ENCODE assay signal across 8 cellular contexts in genomic region chr3:123757281-123757940, GRCh38.
A peak's percentile ranks its signal among the peaks of the same experiment; 100 is the strongest.
DNase-seq lines count a peak whose midpoint lies in the region; ATAC-seq and TF ChIP-seq lines count a peak whose summit lies in the region.

No MANE protein-coding gene starts in this region.

- no peaks in the 10 kb centered on the region for H3K36me3 Mint-ChIP-seq in stimulated activated memory B cell treated with anti-CD40 and anti-IgM and Interleukin-4, amounts not matched to agents 10 μg/mL and 1 μg/mL and 100 μg/mL, for 72 hours
- no peaks in the 10 kb centered on the region for H3K36me3 Mint-ChIP-seq in activated CD8-positive, alpha-beta memory T cell treated with anti-CD3 and anti-CD28 coated beads, Interleukin-2, amount 10 ng/mL, durations not matched to agents 7 days and 5 days

- H3K27ac Mint-ChIP-seq in stimulated activated memory B cell treated with anti-CD40 and anti-IgM and Interleukin-4, amounts not matched to agents 10 μg/mL and 1 μg/mL and 100 μg/mL, for 72 hours = peak overlapping the region; percentile 7
- no peak overlapping the region for H3K27ac Mint-ChIP-seq in activated CD8-positive, alpha-beta memory T cell treated with anti-CD3 and anti-CD28 coated beads, Interleukin-2, amount 10 ng/mL, durations not matched to agents 7 days and 5 days

- H3K9me3 ChIP-seq in heart right ventricle = no peaks in the 10 kb centered on the region

- ATAC-seq in HG02759 (IDR thresholded peaks at IDR 0.05; ENCODE audit: unreplicated experiment) (peak; percentile 41), heart right ventricle (peak in 7 of 8 donors; percentile 55 to 82 (median 72)), GM18520 (IDR thresholded peaks at IDR 0.05; ENCODE audit: unreplicated experiment) (no peak), GM21717 (IDR thresholded peaks at IDR 0.05; ENCODE audit: unreplicated experiment) (no peak)
- ATAC-seq in stimulated activated memory B cell treated with anti-CD40 and anti-IgM and Interleukin-4, amounts not matched to agents 10 μg/mL and 1 μg/mL and 100 μg/mL, for 72 hours = no peak
- ATAC-seq in activated CD8-positive, alpha-beta memory T cell treated with anti-CD3 and anti-CD28 coated beads, Interleukin-2, amount 10 ng/mL, durations not matched to agents 7 days and 5 days = no peak

- peaks cover 19% of the 10 kb centered on the region for H3K4me1 Mint-ChIP-seq in stimulated activated memory B cell treated with anti-CD40 and anti-IgM and Interleukin-4, amounts not matched to agents 10 μg/mL and 1 μg/mL and 100 μg/mL, for 72 hours
- H3K4me1 Mint-ChIP-seq in activated CD8-positive, alpha-beta memory T cell treated with anti-CD3 and anti-CD28 coated beads, Interleukin-2, amount 10 ng/mL, durations not matched to agents 7 days and 5 days = peaks cover 9% of the 10 kb centered on the region

- WGBS in heart right ventricle, 2 donors = 65 to 79% methylated on average over 5 of the region's 5 CpGs

- H3K4me3 ChIP-seq in heart right ventricle = no peak overlapping the region

- H3K27me3 ChIP-seq in heart right ventricle = no peaks in the 10 kb centered on the region

- no peaks in the 10 kb centered on the region for H3K9me3 Mint-ChIP-seq in stimulated activated memory B cell treated with anti-CD40 and anti-IgM and Interleukin-4, amounts not matched to agents 10 μg/mL and 1 μg/mL and 100 μg/mL, for 72 hours
- no peaks in the 10 kb centered on the region for H3K9me3 Mint-ChIP-seq in activated CD8-positive, alpha-beta memory T cell treated with anti-CD3 and anti-CD28 coated beads, Interleukin-2, amount 10 ng/mL, durations not matched to agents 7 days and 5 days (ENCODE audit: low read depth)

- H3K4me1 ChIP-seq in heart right ventricle = peaks cover 0 to 27% (median 9%) of the 10 kb centered on the region in 9 donors

- peak overlapping the region in 1 of 10 donors; percentile 47 for H3K27ac ChIP-seq in heart right ventricle

- H3K27me3 Mint-ChIP-seq in stimulated activated memory B cell treated with anti-CD40 and anti-IgM and Interleukin-4, amounts not matched to agents 10 μg/mL and 1 μg/mL and 100 μg/mL, for 72 hours = peaks cover 31% of the 10 kb centered on the region
- H3K27me3 Mint-ChIP-seq in activated CD8-positive, alpha-beta memory T cell treated with anti-CD3 and anti-CD28 coated beads, Interleukin-2, amount 10 ng/mL, durations not matched to agents 7 days and 5 days = peaks cover 27% of the 10 kb centered on the region

- peak overlapping the region; percentile 13 for H3K4me3 Mint-ChIP-seq in stimulated activated memory B cell treated with anti-CD40 and anti-IgM and Interleukin-4, amounts not matched to agents 10 μg/mL and 1 μg/mL and 100 μg/mL, for 72 hours
- no peak overlapping the region for H3K4me3 Mint-ChIP-seq in activated CD8-positive, alpha-beta memory T cell treated with anti-CD3 and anti-CD28 coated beads, Interleukin-2, amount 10 ng/mL, durations not matched to agents 7 days and 5 days

- DNase-seq in SIG-M5 treated with dmso at 0.1 percent for 504 hours (lab: John Stamatoyannopoulos, UW; ENCODE audit: unreplicated experiment) (peak; percentile 75), heart right ventricle (peak; percentile 30 to 42)
- no peak for DNase-seq in activated CD8-positive, alpha-beta memory T cell treated with anti-CD3 and anti-CD28 coated beads, Interleukin-2, amount 10 ng/mL, durations not matched to agents 7 days and 5 days
- DNase-seq in activated CD8-positive, alpha-beta memory T cell treated with anti-CD3 and anti-CD28 coated beads for 24 hours = no peak

- no peak for TF ChIP-seq CTCF in heart right ventricle (IDR thresholded peaks at IDR 0.05)

- intact Hi-C loops in heart right ventricle (cut with DNase I) = loop anchor here in 1 of 10 donors (10.0 kb wide), 1 partner anchor 127 kb away; the partner anchor contains the start of gene MYLK

- H3K36me3 ChIP-seq in heart right ventricle = no peaks in the 10 kb centered on the region

- CTCF ChIA-PET in activated CD8-positive, alpha-beta memory T cell treated with anti-CD3 and anti-CD28 coated beads, Interleukin-2, amount 10 ng/mL, durations not matched to agents 7 days and 5 days (lab: Charles Lee) = no interaction called here

Comparison
In these comparisons a context has a peak if more than half of its experiments do, and no peak if none do; other contexts are left out.
1. ATAC-seq: peak in HG02759 (single experiment) and heart right ventricle (7 of 8); none in stimulated activated memory B cell treated with anti-CD40 and anti-IgM and Interleukin-4, amounts not matched to agents 10 μg/mL and 1 μg/mL and 100 μg/mL, for 72 hours (single experiment), activated CD8-positive, alpha-beta memory T cell treated with anti-CD3 and anti-CD28 coated beads, Interleukin-2, amount 10 ng/mL, durations not matched to agents 7 days and 5 days (single experiment), GM18520 (single experiment) and GM21717 (single experiment).
2. DNase-seq: peak in SIG-M5 treated with dmso at 0.1 percent for 504 hours (single experiment) and heart right ventricle (2 of 2); none in activated CD8-positive, alpha-beta memory T cell treated with anti-CD3 and anti-CD28 coated beads, Interleukin-2, amount 10 ng/mL, durations not matched to agents 7 days and 5 days (single experiment) and activated CD8-positive, alpha-beta memory T cell treated with anti-CD3 and anti-CD28 coated beads for 24 hours (single experiment).